ENCODE assay signal across 18 cellular contexts in genomic region chr15:64213646-64214045, GRCh38. TPM values are rescaled to one million over a fixed set of nuclear protein-coding genes. Genes with fewer than 3 reads are reported as not detected.
DNase-seq lines count a peak whose midpoint lies in the region; ATAC-seq and TF ChIP-seq lines count a peak whose summit lies in the region.
"Had no signal": no experiment of that assay in that cellular context is flagged by ENCODE, and none has a peak within 500 bp of the region (broad histone marks: within the 10 kb centered on the region; RNA-seq: fewer than 3 reads in every experiment).

No MANE protein-coding gene starts in this region.

- H3K27ac ChIP-seq in body of pancreas, result no peak overlapping the region
- H3K27ac ChIP-seq: 22Rv1, RWPE1, SJCRH30 had no signal

- no peaks in the 10 kb centered on the region for H3K9me3 ChIP-seq in body of pancreas
- H3K9me3 ChIP-seq: Caco-2, SJCRH30 had no signal

- intact Hi-C loops in body of pancreas (cut with DNase I), result no loop called here

- 90 to 91% methylated on average over 3 of the region's 3 CpGs for WGBS in body of pancreas, 2 donors

- TF ChIP-seq POLR2A in body of pancreas (IDR thresholded peaks at IDR 0.05), result no peak

- no peak overlapping the region for H3K4me3 Mint-ChIP-seq in T-helper 2 cell treated with Interferon-gamma antibody and Interleukin-4, amounts not matched to agents 5 μg/mL and 100 μg/mL, for 36 hours
- H3K4me3 Mint-ChIP-seq: B cell; CD4-positive, CD25-positive, alpha-beta regulatory T cell had no signal

- DNase-seq in NCI-H2171 treated with DMSO at 0.1 percent for 48 hours (lab: John Stamatoyannopoulos, UW), result peak; percentile 13
- DNase-seq in NCI-H2171 (lab: John Stamatoyannopoulos, UW), result no peak
- peak; percentile 28 for DNase-seq in M059J (ENCODE audit: low read depth)
- DNase-seq in epithelial cell of esophagus (ENCODE audit: low read depth), result peak; percentile 4
- DNase-seq in stromal cell of bone marrow (ENCODE audit: low read depth), result peak; percentile 19
- no peak for DNase-seq in T-helper 2 cell treated with Interferon-gamma antibody and Interleukin-4, amounts not matched to agents 5 μg/mL and 100 μg/mL, for 36 hours (ENCODE audit: low spot score)
- no peak for DNase-seq in body of pancreas
- DNase-seq: Caco-2; CD4-positive, CD25-positive, alpha-beta regulatory T cell; EL; NCI-H146; NCI-H2107; NCI-H774; SJCRH30 had no signal

- TF ChIP-seq CTCF in epithelial cell of esophagus (IDR thresholded peaks at IDR 0.05; ENCODE audit: insufficient read depth, low read depth, low read length, missing control alignments), result no peak
- no peak for TF ChIP-seq CTCF in body of pancreas (IDR thresholded peaks at IDR 0.05)

- ATAC-seq in HG03354 (IDR thresholded peaks at IDR 0.05; ENCODE audit: poor library complexity, severe bottlenecking, unreplicated experiment) (no peak), body of pancreas (no peak)

- H3K27me3 Mint-ChIP-seq in T-helper 2 cell treated with Interferon-gamma antibody and Interleukin-4, amounts not matched to agents 5 μg/mL and 100 μg/mL, for 36 hours (ENCODE audit: low read depth), result no peaks in the 10 kb centered on the region
- H3K27me3 Mint-ChIP-seq: B cell; CD4-positive, CD25-positive, alpha-beta regulatory T cell had no signal

- peaks cover 16% of the 10 kb centered on the region for H3K36me3 Mint-ChIP-seq in T-helper 2 cell treated with Interferon-gamma antibody and Interleukin-4, amounts not matched to agents 5 μg/mL and 100 μg/mL, for 36 hours (ENCODE audit: low read depth)

- H3K27ac Mint-ChIP-seq in T-helper 2 cell treated with Interferon-gamma antibody and Interleukin-4, amounts not matched to agents 5 μg/mL and 100 μg/mL, for 36 hours, result no peak overlapping the region
- H3K27ac Mint-ChIP-seq: B cell had no signal

- H3K9me3 Mint-ChIP-seq in T-helper 2 cell treated with Interferon-gamma antibody and Interleukin-4, amounts not matched to agents 5 μg/mL and 100 μg/mL, for 36 hours, result no peaks in the 10 kb centered on the region
- H3K9me3 Mint-ChIP-seq: CD4-positive, CD25-positive, alpha-beta regulatory T cell had no signal

- peaks cover 29% of the 10 kb centered on the region for H3K4me1 Mint-ChIP-seq in T-helper 2 cell treated with Interferon-gamma antibody and Interleukin-4, amounts not matched to agents 5 μg/mL and 100 μg/mL, for 36 hours (ENCODE audit: low read depth)

- H3K4me3 ChIP-seq in epithelial cell of esophagus (ENCODE audit: low read length), result no peak overlapping the region
- H3K4me3 ChIP-seq in body of pancreas, result no peak overlapping the region
- H3K4me3 ChIP-seq: SJCRH30 had no signal

- H3K4me1 ChIP-seq in body of pancreas, result peaks cover 13% of the 10 kb centered on the region
- H3K4me1 ChIP-seq: SJCRH30 had no signal

- peaks cover 0 to 6% of the 10 kb centered on the region in 2 donors for H3K36me3 ChIP-seq in body of pancreas (replicated peaks in 1 of 2; ENCODE audit: insufficient read depth in 1 of 2, low read depth in 2 of 2)

- H3K27me3 ChIP-seq in body of pancreas, result no peaks in the 10 kb centered on the region
- H3K27me3 ChIP-seq: SJCRH30 had no signal

RNA-seq across cellular contexts. Expression of gene PPIB, which starts 50.8 kb away (rescaled TPM):
- total RNA-seq in M059J (2014; rRNA removed; shearing (Covaris generic)), result 814 and 1,026 TPM in 2 replicates
- total RNA-seq in body of pancreas, result 1,000 to 10,000 TPM in 1 of 2 donors, 100 to 1,000 TPM in 1; 159 to 1,343 TPM

Comparison
In these comparisons a context has a peak if more than half of its experiments do, and no peak if none do; other contexts are left out.
1. DNase-seq: peak in NCI-H2171 treated with DMSO at 0.1 percent for 48 hours (single experiment), M059J (single experiment), epithelial cell of esophagus (single experiment) and stromal cell of bone marrow (single experiment); none in NCI-H2171 (single experiment), T-helper 2 cell treated with Interferon-gamma antibody and Interleukin-4, amounts not matched to agents 5 μg/mL and 100 μg/mL, for 36 hours (single experiment) and body of pancreas (0 of 4).